Comparison of ENCODE assay signal across 18 cellular contexts in genomic region chr15:50339717-50340116, GRCh38.
"Had no signal": no experiment of that assay in that cellular context is flagged by ENCODE, and none has a peak within 500 bp of the region (broad histone marks: within the 10 kb centered on the region; RNA-seq: fewer than 3 reads in every experiment).

No MANE protein-coding gene starts in this region.

- H3K27ac ChIP-seq: dorsolateral prefrontal cortex, hepatocyte, stomach, thoracic aorta, transverse colon had no signal

- H2AFZ ChIP-seq: hepatocyte had no signal

- H3K4me3 ChIP-seq: dorsolateral prefrontal cortex, hepatocyte, stomach, thoracic aorta, transverse colon had no signal

- H3K4me3 Mint-ChIP-seq: naive thymus-derived CD8-positive, alpha-beta T cell had no signal

- DNase-seq: cortex of kidney; dorsolateral prefrontal cortex; effector CD8-positive, alpha-beta T cell; foreskin melanocyte; head of caudate nucleus; kidney glomerular epithelial cell; mammary epithelial cell; naive thymus-derived CD8-positive, alpha-beta T cell; posterior cingulate gyrus; stimulated activated CD4-positive, alpha-beta T cell treated with anti-CD3 and anti-CD28 coated beads, Interleukin-2, amount 100 ng/mL, for 24 hours; stimulated activated CD4-positive, alpha-beta T cell treated with anti-CD3 and anti-CD28 coated beads, Interleukin-4, amount 100 ng/mL, for 4 hours; stimulated activated naive CD4-positive, alpha-beta T cell; stomach; substantia nigra; transverse colon had no signal

- H3K9me3 ChIP-seq: stomach, thoracic aorta, transverse colon had no signal

- H3K4me2 ChIP-seq: hepatocyte had no signal

- ATAC-seq: naive thymus-derived CD8-positive, alpha-beta T cell; sciatic nerve had no signal

- H3K36me3 ChIP-seq: thoracic aorta, transverse colon had no signal

- H3K27me3 Mint-ChIP-seq: naive thymus-derived CD8-positive, alpha-beta T cell had no signal

- H3K27me3 ChIP-seq: dorsolateral prefrontal cortex, hepatocyte, stomach, transverse colon had no signal

- H3K9me3 Mint-ChIP-seq: naive thymus-derived CD8-positive, alpha-beta T cell had no signal
